ENCODE assay signal across 11 cellular contexts in genomic region chr5:170393235-170393634, GRCh38. TPM values are rescaled to one million over a fixed set of nuclear protein-coding genes. Genes with fewer than 3 reads are reported as not detected.
A peak's percentile ranks its signal among the peaks of the same experiment; 100 is the strongest.
DNase-seq lines count a peak whose midpoint lies in the region; ATAC-seq, FAIRE-seq and TF ChIP-seq lines count a peak whose summit lies in the region.
"Had no signal": no experiment of that assay in that cellular context is flagged by ENCODE, and none has a peak within 500 bp of the region (broad histone marks: within the 10 kb centered on the region; RNA-seq: fewer than 3 reads in every experiment).

No MANE protein-coding gene starts in this region.

- TF ChIP-seq POLR2A in right lobe of liver (IDR thresholded peaks at IDR 0.05) = no peak
- no peak for TF ChIP-seq POLR2A in HepG2 (IDR thresholded peaks at IDR 0.05; ENCODE audit: insufficient read depth in 1 of 2, low read depth in 2 of 2, low read length in 2 of 2)

- in situ Hi-C loops in HepG2 (cut with HindIII; ENCODE audit: extremely low pct_ligation_motif_present, low pct_unique_long_range_greater_than_20kb) (no loop called here), ACHN (cut with HindIII; ENCODE audit: low pct_ligation_motif_present, low pct_unique_long_range_greater_than_20kb, low sequenced_read_pairs) (no loop called here)

- no peaks in the 10 kb centered on the region for H3K4me1 ChIP-seq in right lobe of liver
- no peaks in the 10 kb centered on the region for H3K4me1 ChIP-seq in HepG2 (ENCODE audit: insufficient read depth, low read length)
- H3K4me1 ChIP-seq in mucosa of descending colon (ENCODE audit: low read depth) = no peaks in the 10 kb centered on the region
- H3K4me1 ChIP-seq: BE2C had no signal

- no peaks in the 10 kb centered on the region for H3K36me3 Mint-ChIP-seq in osteocyte (ENCODE audit: unreplicated experiment)

- H3K9me3 Mint-ChIP-seq in osteocyte (ENCODE audit: unreplicated experiment) = no peaks in the 10 kb centered on the region

- H3K9me3 ChIP-seq in right lobe of liver = no peaks in the 10 kb centered on the region
- H3K9me3 ChIP-seq in HepG2 (ENCODE audit: low read length) = no peaks in the 10 kb centered on the region
- H3K9me3 ChIP-seq in mucosa of descending colon = no peaks in the 10 kb centered on the region
- no peaks in the 10 kb centered on the region for H3K9me3 ChIP-seq in MG63
- H3K9me3 ChIP-seq: BE2C had no signal

- peaks cover 42% of the 10 kb centered on the region for H3K27me3 Mint-ChIP-seq in osteocyte (ENCODE audit: unreplicated experiment)

- no peak overlapping the region for H3K4me2 ChIP-seq in HepG2 (ENCODE audit: low read depth, low read length)

- CTCF ChIA-PET in HepG2 (lab: Yijun Ruan, JAX; ENCODE audit: low intra/inter-chr PET ratio, low total read pairs) = no interaction called here

- no peak overlapping the region for H2AFZ ChIP-seq in HepG2 (ENCODE audit: low read length)

- WGBS in right lobe of liver (ENCODE audit: insufficient coverage, low coverage, low lambda C conversion rate, missing lambda C conversion rate) = 40% methylated on average over 6 of the region's 6 CpGs
- 14% methylated on average over 6 of the region's 6 CpGs for WGBS in HepG2 (ENCODE audit: low lambda C conversion rate)

- POLR2A ChIA-PET in HepG2 (lab: Yijun Ruan, JAX) = no interaction called here

- intact Hi-C loops in right lobe of liver (cut with DNase I) = no loop called here
- intact Hi-C loops in HepG2 (cut with micrococcal nuclease; ENCODE audit: unreplicated experiment) = no loop called here
- intact Hi-C loops in mucosa of descending colon (cut with DNase I, micrococcal nuclease) = no loop called here

- H3K36me3 ChIP-seq in right lobe of liver = no peaks in the 10 kb centered on the region
- H3K36me3 ChIP-seq in HepG2 (replicated peaks in 1 of 2; ENCODE audit: control insufficient read depth in 1 of 2, insufficient read depth in 2 of 2, low read length in 2 of 2) = no peaks in the 10 kb centered on the region
- H3K36me3 ChIP-seq in mucosa of descending colon (ENCODE audit: low read depth) = no peaks in the 10 kb centered on the region
- no peaks in the 10 kb centered on the region for H3K36me3 ChIP-seq in MG63
- H3K36me3 ChIP-seq: BE2C had no signal

- H3K27me3 ChIP-seq in right lobe of liver (no peaks in the 10 kb centered on the region), HepG2 (ENCODE audit: control insufficient read depth in 1 of 2, insufficient read depth in 2 of 2, low read length in 2 of 2) (peaks cover 0 to 14% of the 10 kb centered on the region in 2 experiments; a peak in 1 of 5 replicates), MG63 (peaks cover 29% of the 10 kb centered on the region)

- DNase-seq in right lobe of liver (no peak), HepG2 (ENCODE audit: low spot score) (no peak), mucosa of descending colon (no peak), ACHN (no peak), MG63 (no peak), osteocyte (ENCODE audit: extremely low spot score, unreplicated experiment) (no peak)
- DNase-seq in activated CD4-positive, alpha-beta T cell treated with anti-CD3 and anti-CD28 coated beads, Interleukin-2, amount 50 U/mL, for 24 hours (ENCODE audit: low read depth in 1 of 2, low spot score in 1 of 2) = peak; percentile 3 to 35
- DNase-seq: BE2C; effector memory CD4-positive, alpha-beta T cell; T-helper 9 cell had no signal

- no peaks in the 10 kb centered on the region for H3K79me2 ChIP-seq in HepG2 (ENCODE audit: insufficient read depth, low read length)

- TF ChIP-seq RAD21 in HepG2 (CRISPR knock-in tag; IDR thresholded peaks at IDR 0.05) = no peak

- FAIRE-seq in HepG2 (lab: Jason Lieb, UNC) = no peak

- H3K9ac ChIP-seq in HepG2 (ENCODE audit: insufficient read depth, low read depth, low read length) = no peak overlapping the region

- no peak overlapping the region for H3K4me3 Mint-ChIP-seq in osteocyte (ENCODE audit: unreplicated experiment)

- no peak overlapping the region for H3K27ac Mint-ChIP-seq in osteocyte (ENCODE audit: unreplicated experiment)

- no peak for TF ChIP-seq CTCF in right lobe of liver (IDR thresholded peaks at IDR 0.05)
- TF ChIP-seq CTCF in HepG2 (CRISPR knock-in tag; IDR thresholded peaks at IDR 0.05) = no peak
- no peak for TF ChIP-seq CTCF in mucosa of descending colon (IDR thresholded peaks at IDR 0.05)
- TF ChIP-seq CTCF in osteocyte (IDR thresholded peaks at IDR 0.05) = no peak

- TF ChIP-seq EP300 in HepG2 (IDR thresholded peaks at IDR 0.05; ENCODE audit: low read depth in 2 of 2, low read length in 2 of 2) = no peak
- TF ChIP-seq EP300 in HepG2 (CRISPR knock-in tag; IDR thresholded peaks at IDR 0.05; ENCODE audit: borderline replicate concordance) = no peak

- BruUV-seq in HepG2 (replicated peaks; lab: Mats Ljungman, UMichigan) = no TSS peak

- peaks cover 22% of the 10 kb centered on the region for H3K4me1 Mint-ChIP-seq in osteocyte (ENCODE audit: unreplicated experiment)

- ATAC-seq in right lobe of liver (peak in 3 of 4 donors; percentile 32 to 50 (median 48)), HepG2 (no peak), mucosa of descending colon (peak; percentile 33), HG02885 (IDR thresholded peaks at IDR 0.05; ENCODE audit: poor library complexity, unreplicated experiment) (no peak)

- H3K4me3 ChIP-seq in right lobe of liver = no peak overlapping the region
- H3K4me3 ChIP-seq in HepG2 (replicated peaks in 1 of 3; ENCODE audit: insufficient read depth in 1 of 3, low read depth in 2 of 3, low read length in 3 of 3) = no peak overlapping the region
- H3K4me3 ChIP-seq in mucosa of descending colon = no peak overlapping the region
- H3K4me3 ChIP-seq in MG63 = no peak overlapping the region

- no peak overlapping the region for H3K27ac ChIP-seq in right lobe of liver
- H3K27ac ChIP-seq in HepG2 (ENCODE audit: extremely low read length, insufficient read depth, low read length) = no peak overlapping the region

- no peaks in the 10 kb centered on the region for H4K20me1 ChIP-seq in HepG2 (ENCODE audit: insufficient read depth, low read length)

TF ChIP-seq in HepG2, 621 proteins besides CTCF, POLR2A, EP300 and RAD21 (continues in another document):
- TF ChIP-seq PCBP1 (IDR thresholded peaks at IDR 0.05; ENCODE audit: borderline replicate concordance, low read depth, low read length) = no peak
- TF ChIP-seq ZNF296 (CRISPR knock-in tag; conservative IDR thresholded peaks at IDR 0.05) = no peak
- TF ChIP-seq ARID4A (CRISPR knock-in tag; IDR thresholded peaks at IDR 0.05; ENCODE audit: borderline replicate concordance) = no peak
- TF ChIP-seq TBP (CRISPR knock-in tag; IDR thresholded peaks at IDR 0.05) = no peak

RNA-seq across cellular contexts. Expression of gene KCNMB1, which starts 4.1 kb away (rescaled TPM):
- under 1 TPM in 5 of 6 experiments, not detected in 1; 0.10 to 0.27 (median 0.25) TPM for total RNA-seq in right lobe of liver
- not detected in 2 replicates for total RNA-seq in HepG2 (2016; rRNA removed; fragmentation: Illumina TruSeq; extraction: Trizol)
- not detected in 2 replicates for total RNA-seq in HepG2 (2016; cell fraction: cytosol; rRNA removed; fragmentation: Illumina TruSeq; extraction: Trizol; ENCODE audit: low read depth)
- total RNA-seq in HepG2 (2016; cell fraction: insoluble cytoplasmic fraction; rRNA removed; fragmentation: Illumina TruSeq; extraction: Trizol) = not detected in 2 replicates
- not detected in 2 replicates for total RNA-seq in HepG2 (2016; cell fraction: membrane; rRNA removed; fragmentation: Illumina TruSeq; extraction: Trizol)
- total RNA-seq in HepG2 (2016; cell fraction: nucleus; rRNA removed; fragmentation: Illumina TruSeq; extraction: Trizol) = not detected in 2 replicates
- not detected in 2 replicates for polyA plus RNA-seq in HepG2 (2011; rRNA removed)
- polyA plus RNA-seq in HepG2 (2011; cell fraction: cytosol; rRNA removed) = not detected in 2 replicates
- polyA plus RNA-seq in HepG2 (2011; cell fraction: nucleus; rRNA removed) = not detected in 2 replicates
- not detected in 2 replicates for polyA plus RNA-seq in HepG2 (2012)
- polyA plus RNA-seq in HepG2 (2016; cell fraction: cytosol; fragmentation: Illumina TruSeq; extraction: Trizol; ENCODE audit: low read depth) = not detected in 2 replicates
- polyA plus RNA-seq in HepG2 (2016; cell fraction: insoluble cytoplasmic fraction; fragmentation: Illumina TruSeq; extraction: Trizol; ENCODE audit: low read depth) = not detected in 2 replicates
- not detected in 2 replicates for polyA plus RNA-seq in HepG2 (2016; cell fraction: membrane; fragmentation: Illumina TruSeq; extraction: Trizol; ENCODE audit: low read depth)
- polyA plus RNA-seq in HepG2 (2016; cell fraction: nucleus; fragmentation: Illumina TruSeq; extraction: Trizol; ENCODE audit: insufficient read depth, low read depth) = not detected in 2 replicates
- polyA minus RNA-seq in HepG2 (2011; rRNA and poly(A)+ RNA removed; ENCODE audit: low replicate concordance) = not detected in 2 replicates
- polyA minus RNA-seq in HepG2 (2011; cell fraction: cytosol; rRNA and poly(A)+ RNA removed) = not detected in 2 replicates
- not detected in 2 replicates for polyA minus RNA-seq in HepG2 (2011; cell fraction: nucleus; rRNA and poly(A)+ RNA removed)
- total RNA-seq in mucosa of descending colon = 10 to 100 TPM in 1 of 3 donors, 1 to 10 TPM in 2; 1.5 to 59.1 (median 5.5) TPM
- total RNA-seq in MG63 (2014; rRNA removed; shearing (Covaris generic); ENCODE audit: low replicate concordance) = 0.43 TPM in 1 of 2 replicates, not detected in the other
- 3.3 and 3.5 TPM in 2 replicates for total RNA-seq in osteocyte

Comparison
In these comparisons a context has a peak if more than half of its experiments do, and no peak if none do; other contexts are left out.
1. ATAC-seq: peak in right lobe of liver (3 of 4) and mucosa of descending colon (single experiment); none in HepG2 (single experiment) and HG02885 (single experiment).
2. DNase-seq: peak in activated CD4-positive, alpha-beta T cell treated with anti-CD3 and anti-CD28 coated beads, Interleukin-2, amount 50 U/mL, for 24 hours (2 of 2); none in right lobe of liver (0 of 3), HepG2 (single experiment), mucosa of descending colon (0 of 3), ACHN (single experiment), MG63 (single experiment) and osteocyte (single experiment).